Comparison of ENCODE assay signal across 8 cellular contexts in genomic region chr15:48250640-48251076, GRCh38. TPM values are rescaled to one million over a fixed set of nuclear protein-coding genes. Genes with fewer than 3 reads are reported as not detected.
A peak's percentile ranks its signal among the peaks of the same experiment; 100 is the strongest.
DNase-seq lines count a peak whose midpoint lies in the region; ATAC-seq and FAIRE-seq lines count a peak whose summit lies in the region.

No MANE protein-coding gene starts in this region.

- H3K27ac ChIP-seq in right cardiac atrium (ENCODE audit: low read length) (no peak overlapping the region), small intestine (ENCODE audit: low read depth in 1 of 2, low read length in 1 of 2) (no peak overlapping the region)

- H3K9me3 ChIP-seq in right cardiac atrium (ENCODE audit: control insufficient read depth, low read length) (no peaks in the 10 kb centered on the region), small intestine (ENCODE audit: control insufficient read depth, low read depth) (no peaks in the 10 kb centered on the region)

- no peaks in the 10 kb centered on the region for H3K4me1 Mint-ChIP-seq in immature natural killer cell

- H3K4me1 ChIP-seq in right cardiac atrium (ENCODE audit: control insufficient read depth, insufficient read depth, low read length) (no peaks in the 10 kb centered on the region), small intestine (ENCODE audit: control insufficient read depth in 2 of 2, insufficient read depth in 1 of 2, low read depth in 1 of 2, low read length in 1 of 2) (no peaks in the 10 kb centered on the region)

- H3K27me3 ChIP-seq in right cardiac atrium (ENCODE audit: control insufficient read depth, insufficient read depth) (no peaks in the 10 kb centered on the region), small intestine (ENCODE audit: control insufficient read depth in 2 of 2, insufficient read depth in 2 of 2, low read length in 2 of 2) (no peaks in the 10 kb centered on the region)

- H3K9me3 Mint-ChIP-seq in immature natural killer cell: no peaks in the 10 kb centered on the region

- H3K4me3 Mint-ChIP-seq in immature natural killer cell: no peak overlapping the region

- no peak overlapping the region for H3K27ac Mint-ChIP-seq in immature natural killer cell

- no peaks in the 10 kb centered on the region for H3K36me3 Mint-ChIP-seq in immature natural killer cell

- no peak for FAIRE-seq in small intestine (lab: Jason Lieb, UNC)

- H3K27me3 Mint-ChIP-seq in immature natural killer cell (ENCODE audit: low read depth in 3 of 3): peaks cover 0 to 5% (median 0%) of the 10 kb centered on the region in 3 donors

- ATAC-seq in right cardiac atrium: no peak

- DNase-seq in DMS53 treated with DMSO at 0.1 percent for 48 hours (lab: John Stamatoyannopoulos, UW; ENCODE audit: unreplicated experiment) (peak; percentile 36), HCEC 1CT (peak; percentile 72), NCI-H2227 treated with DMSO at 0.1 percent for 48 hours (lab: John Stamatoyannopoulos, UW) (peak; percentile 70), right cardiac atrium (peak; percentile 28 to 69 (median 54)), small intestine (peak; percentile 21), posterior vena cava (ENCODE audit: low spot score) (no peak), immature natural killer cell (no peak)
- peak; percentile 2 to 4 for DNase-seq in activated CD4-positive, alpha-beta T cell treated with anti-CD3 and anti-CD28 coated beads, Interleukin-2, amount 50 U/mL, for 48 hours

- intact Hi-C loops in right cardiac atrium (cut with DNase I): no loop called here
- intact Hi-C loops in posterior vena cava (cut with DNase I): no loop called here

- no peaks in the 10 kb centered on the region for H3K36me3 ChIP-seq in small intestine (ENCODE audit: control insufficient read depth in 2 of 2, insufficient read depth in 2 of 2, low read length in 2 of 2)

- no peak overlapping the region for H3K4me3 ChIP-seq in right cardiac atrium (ENCODE audit: low read length)
- no peak overlapping the region for H3K4me3 ChIP-seq in small intestine (ENCODE audit: low read depth in 1 of 2, low read length in 2 of 2)

- 31% methylated on average over 6 of the region's 6 CpGs for WGBS in right cardiac atrium
- 37 to 39% (median 39%) methylated on average over 6 of the region's 6 CpGs for WGBS in small intestine, 3 donors

RNA-seq across cellular contexts. Expression of gene SLC12A1, which starts 44.6 kb away (rescaled TPM):
- total RNA-seq in right cardiac atrium: not detected
- polyA plus RNA-seq in right cardiac atrium: not detected
- under 1 TPM in 1 of 3 donors, not detected in 2; 0.06 TPM for polyA plus RNA-seq in small intestine
- not detected for total RNA-seq in posterior vena cava
- polyA plus RNA-seq in immature natural killer cell: not detected

RNA-seq across cellular contexts. Expression of gene CTXN2, which starts 59.2 kb away (rescaled TPM):
- not detected for total RNA-seq in right cardiac atrium
- polyA plus RNA-seq in right cardiac atrium: not detected
- under 1 TPM in 1 of 3 donors, not detected in 2; 0.46 TPM for polyA plus RNA-seq in small intestine
- not detected for total RNA-seq in posterior vena cava
- not detected for polyA plus RNA-seq in immature natural killer cell

Comparison
In these comparisons a context has a peak if more than half of its experiments do, and no peak if none do; other contexts are left out.
1. DNase-seq: peak in DMS53 treated with DMSO at 0.1 percent for 48 hours (single experiment), HCEC 1CT (single experiment), NCI-H2227 treated with DMSO at 0.1 percent for 48 hours (single experiment), activated CD4-positive, alpha-beta T cell treated with anti-CD3 and anti-CD28 coated beads, Interleukin-2, amount 50 U/mL, for 48 hours (2 of 2), right cardiac atrium (3 of 3) and small intestine (single experiment); none in posterior vena cava (single experiment) and immature natural killer cell (0 of 3).